In genomic region chr14:24978862-24979724, GRCh38 we compare ENCODE assay signal across 11 cellular contexts.
DNase-seq lines count a peak whose midpoint lies in the region; ATAC-seq, FAIRE-seq and TF ChIP-seq lines count a peak whose summit lies in the region.
"Had no signal": no experiment of that assay in that cellular context is flagged by ENCODE, and none has a peak within 500 bp of the region (broad histone marks: within the 10 kb centered on the region; RNA-seq: fewer than 3 reads in every experiment).

No MANE protein-coding gene starts in this region.

- no peak for TF ChIP-seq RAD21 in GM12878 (IDR thresholded peaks at IDR 0.05; ENCODE audit: insufficient read depth, low read depth, low read length)

- SMC1A ChIA-PET in GM12878 (lab: Charles Lee; ENCODE audit: uncharacterized antibody, unreplicated experiment): interaction anchor here (0.8 to 20.7 kb wide), 42 partner anchors 8 to 280 kb away, joined by 3 to 390 read pairs (median 5); no protein-coding TSS in a partner anchor

- H3K4me2 ChIP-seq in GM12878 (ENCODE audit: control insufficient read depth, insufficient read depth): 0 out of 2 replicates have a peak overlapping the region, but pooled peaks have one; percentile 22
- H3K4me2 ChIP-seq: neural progenitor cell had no signal

- WGBS in GM12878 (ENCODE audit: insufficient coverage, insufficient replicate concordance, low lambda C conversion rate, missing lambda C conversion rate): 0% methylated on average over 2 of the region's 2 CpGs

- RAD21 ChIA-PET in GM12878 (lab: Charles Lee; ENCODE audit: unreplicated experiment): interaction anchor here (0.7 to 3.8 kb wide), 34 partner anchors 10 to 273 kb away, joined by 3 to 72 read pairs (median 6); no protein-coding TSS in a partner anchor

- no peak for TF ChIP-seq POLR2A in GM12878 (IDR thresholded peaks at IDR 0.05; ENCODE audit: low read depth, low read length)

- no peaks in the 10 kb centered on the region for H4K20me1 ChIP-seq in GM12878 (ENCODE audit: control insufficient read depth, insufficient read depth)

- TF ChIP-seq EP300 in GM12878 (IDR thresholded peaks at IDR 0.05; ENCODE audit: borderline replicate concordance in 1 of 2, control insufficient read depth in 1 of 2, low read depth in 2 of 2, low read length in 2 of 2): peak; percentile 21 to 66; a peak in 2 of 4 replicates

- no peak overlapping the region for H3K9ac ChIP-seq in GM12878 (ENCODE audit: control insufficient read depth, insufficient read depth, low read length)
- H3K9ac ChIP-seq: neural progenitor cell had no signal

- CTCF ChIA-PET in GM12878 (lab: Yijun Ruan, JAX): interaction anchor here (0.8 to 4.0 kb wide), 25 partner anchors 8 to 290 kb away, joined by 3 to 42 read pairs (median 5); no protein-coding TSS in a partner anchor

- peak; percentile 24 for DNase-seq in EL
- DNase-seq in GM12878 (ENCODE audit: low read depth, low spot score): peak; percentile 46
- DNase-seq in cerebellum (ENCODE audit: low spot score): no peak
- no peak for DNase-seq in superior temporal gyrus (ENCODE audit: extremely low spot score)
- DNase-seq in NCI-H748 treated with DMSO at 0.1 percent for 48 hours (lab: John Stamatoyannopoulos, UW): no peak
- DNase-seq in MG63: no peak
- DNase-seq: hippocampal formation had no signal

- H2AFZ ChIP-seq in GM12878 (ENCODE audit: control insufficient read depth, low read depth, low read length): no peak overlapping the region
- H2AFZ ChIP-seq: neural progenitor cell had no signal

- no peaks in the 10 kb centered on the region for H3K36me3 ChIP-seq in GM12878 (ENCODE audit: control insufficient read depth in 2 of 2, insufficient read depth in 2 of 2, low read length in 1 of 2)
- no peaks in the 10 kb centered on the region for H3K36me3 ChIP-seq in MG63
- H3K36me3 ChIP-seq: neural progenitor cell had no signal

- POLR2A ChIA-PET in GM12878 (lab: Charles Lee): interaction anchor here (0.5 to 2.7 kb wide), 11 partner anchors 8 to 66 kb away, joined by 3 to 13 read pairs (median 3); no protein-coding TSS in a partner anchor

- H3K9me3 ChIP-seq in GM12878 (replicated peaks; ENCODE audit: control insufficient read depth, insufficient read depth, low read length): no peaks in the 10 kb centered on the region
- H3K9me3 ChIP-seq in MG63: no peaks in the 10 kb centered on the region

- TF ChIP-seq CTCF in GM12878 (IDR thresholded peaks at IDR 0.05 in 2 of 3, conservative IDR thresholded peaks at IDR 0.05 in 1 of 3; ENCODE audit: control insufficient read depth in 2 of 3, extremely low read depth in 1 of 3, insufficient read depth in 1 of 3, low read depth in 3 of 3, low read length in 3 of 3): no peak

- no peaks in the 10 kb centered on the region for H3K79me2 ChIP-seq in GM12878 (ENCODE audit: control insufficient read depth, insufficient read depth, low read length)

- intact Hi-C loops in GM12878 (cut with micrococcal nuclease; ENCODE audit: unreplicated experiment): loop anchor here (1.0 to 5.0 kb wide), 3 partner anchors 25 to 54 kb away; no protein-coding TSS in a partner anchor

- H3K4me1 ChIP-seq in GM12878 (ENCODE audit: control insufficient read depth, insufficient read depth, low read length): peaks cover 5% of the 10 kb centered on the region; the same call in 1 of the 2 replicates
- H3K4me1 ChIP-seq: neural progenitor cell had no signal

- BruUV-seq in GM12878 (replicated peaks; lab: Mats Ljungman, UMichigan): no TSS peak

- H3K4me3 ChIP-seq in GM12878 (no peak overlapping the region), MG63 (no peak overlapping the region)
- H3K4me3 ChIP-seq: neural progenitor cell had no signal

- no peak for FAIRE-seq in GM12878 (lab: Jason Lieb, UNC)

- ATAC-seq in GM21360 (IDR thresholded peaks at IDR 0.05; ENCODE audit: unreplicated experiment) (peak; percentile 75), HG03095 (IDR thresholded peaks at IDR 0.05; ENCODE audit: unreplicated experiment) (peak; percentile 77), GM12878 (peak; percentile 81)

- H3K27me3 ChIP-seq in GM12878 (replicated peaks in 1 of 2; ENCODE audit: control insufficient read depth in 2 of 2, insufficient read depth in 2 of 2, low read length in 1 of 2): no peaks in the 10 kb centered on the region
- no peaks in the 10 kb centered on the region; the same call in 1 of the 2 replicates for H3K27me3 ChIP-seq in MG63
- H3K27me3 ChIP-seq: neural progenitor cell had no signal

- in situ Hi-C loops in GM12878 (cut with MboI): no loop called here

- H3K27ac ChIP-seq in GM12878 (ENCODE audit: control insufficient read depth, insufficient read depth): peak overlapping the region; percentile 18; the same call in 1 of the 2 replicates
- H3K27ac ChIP-seq: neural progenitor cell, RWPE1 had no signal

TF ChIP-seq in GM12878, 131 proteins besides CTCF, POLR2A, EP300 and RAD21 (continues in another document):
- TF ChIP-seq USF1 (IDR thresholded peaks at IDR 0.05; ENCODE audit: borderline replicate concordance, extremely low read length, insufficient read depth, low read depth, low read length): no peak
- TF ChIP-seq GABPA (IDR thresholded peaks at IDR 0.05; ENCODE audit: low read depth): no peak
- TF ChIP-seq SIX5 (IDR thresholded peaks at IDR 0.05; ENCODE audit: low read depth, low read length, severe bottlenecking): no peak
- no peak for TF ChIP-seq JUND (IDR thresholded peaks at IDR 0.05; ENCODE audit: low read depth, low read length)
- no peak for TF ChIP-seq CUX1 (IDR thresholded peaks at IDR 0.05; ENCODE audit: insufficient replicate concordance, low read depth, low read length)
- TF ChIP-seq POLR2AphosphoS5 (IDR thresholded peaks at IDR 0.05; ENCODE audit: low read length): no peak
- TF ChIP-seq KAT2A (conservative IDR thresholded peaks at IDR 0.05; ENCODE audit: control insufficient read depth, low read depth, low read length): no peak
- TF ChIP-seq RELB (IDR thresholded peaks at IDR 0.05; ENCODE audit: low read depth): peak; percentile 50; the same call in 1 of the 2 replicates
- peak; percentile 58; the same call in 1 of the 2 replicates for TF ChIP-seq BMI1 (IDR thresholded peaks at IDR 0.05; ENCODE audit: borderline replicate concordance)
- TF ChIP-seq IKZF2 (IDR thresholded peaks at IDR 0.05): peak; percentile 14 to 55; a peak in 2 of 4 replicates
- TF ChIP-seq CBX3 (IDR thresholded peaks at IDR 0.05; ENCODE audit: borderline replicate concordance, low read depth): no peak
- TF ChIP-seq ZSCAN29 (IDR thresholded peaks at IDR 0.05): no peak
- TF ChIP-seq NFXL1 (IDR thresholded peaks at IDR 0.05; ENCODE audit: borderline replicate concordance): no peak
- TF ChIP-seq MEF2A (IDR thresholded peaks at IDR 0.05; ENCODE audit: insufficient read depth, low read depth, low read length): no peak
- no peak for TF ChIP-seq NR2F1 (conservative IDR thresholded peaks at IDR 0.05)

Comparison
In these comparisons a context has a peak if more than half of its experiments do, and no peak if none do; other contexts are left out.
1. DNase-seq: peak in EL (single experiment) and GM12878 (single experiment); none in cerebellum (single experiment), superior temporal gyrus (single experiment), NCI-H748 treated with DMSO at 0.1 percent for 48 hours (single experiment) and MG63 (single experiment).
2. Peak in every context shown above with its lines, with median percentiles within 50 percentile points of each other: ATAC-seq.